8 cellular contexts compared by ENCODE assay signal in genomic region chr16:79261461-79261860, GRCh38.
DNase-seq lines count a peak whose midpoint lies in the region; ATAC-seq, FAIRE-seq and TF ChIP-seq lines count a peak whose summit lies in the region.

No MANE protein-coding gene starts in this region.

- H3K27me3 ChIP-seq in psoas muscle (ENCODE audit: insufficient read depth in 3 of 3, low read length in 2 of 3) = no peaks in the 10 kb centered on the region

- peak; percentile 56 to 72 (median 60) for ATAC-seq in psoas muscle
- ATAC-seq in HG02973 (IDR thresholded peaks at IDR 0.05; ENCODE audit: unreplicated experiment) = no peak

- intact Hi-C loops in psoas muscle (cut with DNase I) = loop anchor here in 1 of 2 donors (10.0 kb wide), 1 partner anchor 757 kb away; no protein-coding TSS in a partner anchor

- no peaks in the 10 kb centered on the region for H3K4me1 ChIP-seq in psoas muscle

- no peaks in the 10 kb centered on the region for H3K36me3 ChIP-seq in psoas muscle (ENCODE audit: insufficient read depth in 1 of 2, low read depth in 1 of 2)

- WGBS in psoas muscle, 3 donors = 51 to 66% (median 63%) methylated on average over 5 of the region's 5 CpGs

- DNase-seq in GM13977 (ENCODE audit: low spot score) (no peak), SW480 (ENCODE audit: low spot score) (peak; percentile 30), erythroblast (lab: John Stamatoyannopoulos, UW) (peak; percentile 7 to 23), psoas muscle (peak; percentile 23 to 65), GM12892 (ENCODE audit: insufficient read length) (no peak), activated gamma-delta T cell (lab: John Stamatoyannopoulos, UW) (no peak)

- TF ChIP-seq CTCF in 22Rv1 (IDR thresholded peaks at IDR 0.05) (peak; percentile 67), GM13977 (IDR thresholded peaks at IDR 0.05; ENCODE audit: extremely low read depth, insufficient read depth, missing control alignments) (peak; percentile 32), psoas muscle (IDR thresholded peaks at IDR 0.05) (peak; percentile 48)

- H3K4me3 ChIP-seq in psoas muscle = no peak overlapping the region

- no peaks in the 10 kb centered on the region for H3K9me3 ChIP-seq in psoas muscle

- no peak for FAIRE-seq in GM12892 (lab: Jason Lieb, UNC)

- in situ Hi-C loops in GM13977 (cut with MboI; ENCODE audit: low pct_unique_long_range_greater_than_20kb, low sequenced_read_pairs, unreplicated experiment) = no loop called here

- TF ChIP-seq POLR2A in erythroblast (IDR thresholded peaks at IDR 0.05; ENCODE audit: low read length) (no peak), GM12892 (IDR thresholded peaks at IDR 0.05; ENCODE audit: low read depth, low read length) (no peak)

- H3K27ac ChIP-seq in 22Rv1 (no peak overlapping the region), psoas muscle (no peak overlapping the region)

Comparison
In these comparisons a context has a peak if more than half of its experiments do, and no peak if none do; other contexts are left out.
1. DNase-seq: peak in SW480 (single experiment), erythroblast (2 of 2) and psoas muscle (2 of 2); none in GM13977 (single experiment), GM12892 (single experiment) and activated gamma-delta T cell (single experiment).
2. Peak in every context shown above with its lines, with median percentiles within 50 percentile points of each other: CTCF ChIP-seq.